Comparison of ENCODE assay signal across 9 cellular contexts in the genomic region with DNA sequence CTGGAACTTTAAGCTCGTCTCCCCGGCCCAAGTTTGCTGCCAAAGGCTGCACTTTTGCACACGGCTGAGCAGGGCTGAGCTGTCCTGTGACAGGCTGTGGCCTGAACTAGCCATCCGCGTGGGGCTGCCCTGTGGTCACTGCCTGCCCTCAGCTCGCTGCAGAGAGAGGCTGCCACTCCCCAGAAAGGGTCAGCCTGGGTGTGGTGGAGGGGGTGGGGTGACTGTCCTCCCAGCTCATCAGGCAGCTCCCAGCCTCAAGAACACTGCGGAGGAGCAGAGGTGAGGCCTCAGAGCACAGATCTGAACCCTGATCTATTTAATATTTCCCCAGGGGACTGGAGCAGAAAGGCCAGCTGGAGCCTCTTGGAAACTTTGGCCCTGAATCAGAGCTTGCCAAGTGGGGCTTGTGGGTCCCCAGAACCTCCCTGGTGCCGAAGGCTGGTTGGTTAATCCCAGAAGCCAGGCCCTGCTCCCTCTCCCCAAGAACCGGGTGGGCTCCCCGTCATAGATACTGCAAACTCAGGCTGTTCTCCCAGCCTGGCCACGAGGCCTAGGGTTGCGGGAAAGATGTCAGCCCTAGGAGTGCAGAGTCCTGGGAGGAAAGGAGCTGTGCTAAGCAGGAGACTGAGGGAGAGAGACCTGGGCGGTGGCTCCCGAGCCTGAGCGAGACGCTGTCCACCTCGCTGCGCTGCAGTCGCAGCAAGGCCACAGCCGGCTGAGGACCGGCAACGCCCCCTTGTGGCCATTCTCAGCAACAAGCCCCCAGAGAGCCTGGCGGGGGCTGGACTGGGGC.
DNase-seq lines count a peak whose midpoint lies in the region; ATAC-seq and TF ChIP-seq lines count a peak whose summit lies in the region.
"Had no signal": no experiment of that assay in that cellular context is flagged by ENCODE, and none has a peak within 500 bp of the region (broad histone marks: within the 10 kb centered on the region; RNA-seq: fewer than 3 reads in every experiment).

No MANE protein-coding gene starts in this region.

- CTCF ChIA-PET in CD4-positive, alpha-beta memory T cell (lab: Charles Lee; ENCODE audit: partially characterized antibody), result interaction anchor here (0.9 to 11.6 kb wide), 11 partner anchors 8 to 145 kb away, joined by 3 to 178 read pairs (median 3); no protein-coding TSS in a partner anchor
- CTCF ChIA-PET in HCT116 (lab: Charles Lee), result interaction anchor here (1.4 to 14.5 kb wide), 6 partner anchors 9 to 256 kb away, joined by 5 to 297 read pairs (median 9); no protein-coding TSS in a partner anchor

- H3K79me2 ChIP-seq in HCT116 (ENCODE audit: insufficient read depth, low read length), result no peaks in the 10 kb centered on the region

- peaks cover 1 to 2% of the 10 kb centered on the region in 2 donors for H3K27me3 Mint-ChIP-seq in CD4-positive, alpha-beta memory T cell
- peaks cover 14% of the 10 kb centered on the region for H3K27me3 Mint-ChIP-seq in central memory CD8-positive, alpha-beta T cell

- TF ChIP-seq RAD21 in HCT116 (IDR thresholded peaks at IDR 0.05; ENCODE audit: low read depth), result peak; percentile 99

- H3K4me1 Mint-ChIP-seq in CD4-positive, alpha-beta memory T cell, result no peaks in the 10 kb centered on the region
- no peaks in the 10 kb centered on the region for H3K4me1 Mint-ChIP-seq in central memory CD8-positive, alpha-beta T cell
- H3K4me1 Mint-ChIP-seq: IgD-negative memory B cell had no signal

- peak overlapping the region; percentile 38 for H3K4me2 ChIP-seq in HCT116 (ENCODE audit: low read length)

- H3K9me2 ChIP-seq in HCT116 (ENCODE audit: insufficient read depth), result no peaks in the 10 kb centered on the region

- H3K36me3 ChIP-seq in CD4-positive, alpha-beta memory T cell (ENCODE audit: insufficient read depth, low read length), result no peaks in the 10 kb centered on the region
- no peaks in the 10 kb centered on the region for H3K36me3 ChIP-seq in HCT116 (ENCODE audit: control insufficient read depth in 1 of 2, insufficient read depth in 2 of 2, low read length in 2 of 2)
- no peaks in the 10 kb centered on the region for H3K36me3 ChIP-seq in kidney epithelial cell (ENCODE audit: control insufficient read depth, insufficient read depth, low read length)

- H3K27me3 ChIP-seq in CD4-positive, alpha-beta memory T cell (ENCODE audit: insufficient read depth, low read length), result no peaks in the 10 kb centered on the region
- H3K27me3 ChIP-seq in HCT116 (ENCODE audit: insufficient read depth, low read length), result no peaks in the 10 kb centered on the region
- H3K27me3 ChIP-seq in kidney epithelial cell (ENCODE audit: control insufficient read depth, insufficient read depth, low read length), result no peaks in the 10 kb centered on the region

- TF ChIP-seq CTCF in HCT116 (IDR thresholded peaks at IDR 0.05 in 2 of 3, conservative IDR thresholded peaks at IDR 0.05 in 1 of 3; ENCODE audit: borderline replicate concordance in 1 of 3, insufficient read depth in 1 of 3, low read depth in 2 of 3, low read length in 2 of 3) (peak; percentile 93 to 97 (median 96)), kidney epithelial cell (IDR thresholded peaks at IDR 0.05; ENCODE audit: insufficient read depth, low read length, poor library complexity, severe bottlenecking) (peak; percentile 99)

- RAD21 ChIA-PET in HCT116 (lab: Charles Lee; ENCODE audit: low non-redundant PET in 1 of 2, low total read pairs in 2 of 2, uncharacterized antibody in 2 of 2, unreplicated experiment in 2 of 2), result interaction anchor here (0.9 to 2.7 kb wide), 4 partner anchors 143 to 222 kb away, joined by 3 to 10 read pairs (median 4); no protein-coding TSS in a partner anchor

- no peak overlapping the region for H3K4me3 Mint-ChIP-seq in CD4-positive, alpha-beta memory T cell
- no peak overlapping the region for H3K4me3 Mint-ChIP-seq in central memory CD8-positive, alpha-beta T cell
- H3K4me3 Mint-ChIP-seq: IgD-negative memory B cell had no signal

- POLR2A ChIA-PET in CD4-positive, alpha-beta memory T cell (lab: Charles Lee; ENCODE audit: partially characterized antibody), result no interaction called here
- POLR2A ChIA-PET in HCT116 (lab: Charles Lee), result no interaction called here

- no peak overlapping the region for H3K27ac ChIP-seq in CD4-positive, alpha-beta memory T cell (ENCODE audit: low read depth, low read length)
- H3K27ac ChIP-seq in HCT116 (ENCODE audit: low read depth, low read length), result no peak overlapping the region

- intact Hi-C loops in CD4-positive, alpha-beta memory T cell (cut with micrococcal nuclease), result no loop called here
- intact Hi-C loops in HCT116 (cut with micrococcal nuclease), result loop anchor here (1.0 kb wide), 3 partner anchors 145 to 222 kb away; no protein-coding TSS in a partner anchor

- no peaks in the 10 kb centered on the region for H3K9me3 ChIP-seq in CD4-positive, alpha-beta memory T cell (ENCODE audit: control insufficient read depth in 1 of 2, low read length in 2 of 2)
- no peaks in the 10 kb centered on the region for H3K9me3 ChIP-seq in HCT116 (ENCODE audit: control insufficient read depth in 1 of 2, insufficient read depth in 1 of 2, low read depth in 1 of 2, low read length in 2 of 2)

- no peaks in the 10 kb centered on the region for H3K36me3 Mint-ChIP-seq in CD4-positive, alpha-beta memory T cell
- no peaks in the 10 kb centered on the region for H3K36me3 Mint-ChIP-seq in central memory CD8-positive, alpha-beta T cell (ENCODE audit: insufficient read depth)

- no peak overlapping the region for H3K9ac ChIP-seq in HCT116 (ENCODE audit: low read length)

- H3K27ac Mint-ChIP-seq in CD4-positive, alpha-beta memory T cell, result no peak overlapping the region
- H3K27ac Mint-ChIP-seq in central memory CD8-positive, alpha-beta T cell (ENCODE audit: low read depth), result no peak overlapping the region

- no peaks in the 10 kb centered on the region for H4K20me1 ChIP-seq in HCT116 (ENCODE audit: insufficient read depth)

- peaks cover 4% of the 10 kb centered on the region for H3K4me1 ChIP-seq in CD4-positive, alpha-beta memory T cell (ENCODE audit: insufficient read depth, low read length)
- peaks cover 2 to 4% of the 10 kb centered on the region in 2 experiments; a peak in 1 of 4 replicates for H3K4me1 ChIP-seq in HCT116 (ENCODE audit: control insufficient read depth in 1 of 2, insufficient read depth in 2 of 2, low read length in 2 of 2)

- no peak overlapping the region for H2AFZ ChIP-seq in HCT116 (ENCODE audit: low read depth, low read length, poor library complexity, severe bottlenecking)

- ATAC-seq in HCT116 (peak; percentile 99), GM21737 (IDR thresholded peaks at IDR 0.05; ENCODE audit: unreplicated experiment) (no peak)
- peak; percentile 56 for ATAC-seq in central memory CD8-positive, alpha-beta T cell (replicated peaks; ENCODE audit: extremely low read depth, poor library complexity, severe bottlenecking)

- BruUV-seq in HCT116 (replicated peaks; lab: Mats Ljungman, UMichigan), result no TSS peak

- peak in 4 of 5 donors; percentile 35 to 42 (median 40) for DNase-seq in CD4-positive, alpha-beta memory T cell
- peak; percentile 51 for DNase-seq in HCT116 (ENCODE audit: low read depth, low spot score)
- DNase-seq in NCI-H2227 (lab: John Stamatoyannopoulos, UW; ENCODE audit: unreplicated experiment), result peak; percentile 91
- peak; percentile 8 to 16 (median 14) for DNase-seq in activated CD4-positive, CD25-positive, alpha-beta regulatory T cell (lab: John Stamatoyannopoulos, UW)
- peak; percentile 22 to 43 for DNase-seq in central memory CD8-positive, alpha-beta T cell (ENCODE audit: low spot score in 2 of 2)
- no peak for DNase-seq in kidney epithelial cell (ENCODE audit: low read depth)
- DNase-seq in stimulated activated CD4-positive, alpha-beta T cell treated with anti-CD3 and anti-CD28 coated beads, Interleukin-15, amount 100 ng/mL, for 24 hours, result peak; percentile 81

- TF ChIP-seq POLR2A in HCT116 (IDR thresholded peaks at IDR 0.05; ENCODE audit: borderline replicate concordance, extremely low read depth, insufficient read depth, insufficient read length), result no peak

- no peak overlapping the region for H3K4me3 ChIP-seq in CD4-positive, alpha-beta memory T cell (ENCODE audit: low read length in 2 of 2)
- no peak overlapping the region for H3K4me3 ChIP-seq in HCT116 (replicated peaks in 1 of 2; ENCODE audit: low read depth in 1 of 2, low read length in 2 of 2)
- no peak overlapping the region for H3K4me3 ChIP-seq in kidney epithelial cell (ENCODE audit: low read depth, low read length)

- peaks cover 0 to 17% (median 5%) of the 10 kb centered on the region in 8 donors for H3K9me3 Mint-ChIP-seq in CD4-positive, alpha-beta memory T cell
- H3K9me3 Mint-ChIP-seq in central memory CD8-positive, alpha-beta T cell, result peaks cover 10% of the 10 kb centered on the region
- H3K9me3 Mint-ChIP-seq: IgD-negative memory B cell had no signal

TF ChIP-seq in HCT116, 20 proteins besides CTCF, POLR2A, EP300 and RAD21 (continues in another document):
- no peak for TF ChIP-seq EGR1 (IDR thresholded peaks at IDR 0.05; ENCODE audit: low read depth)
- no peak for TF ChIP-seq ZFX (IDR thresholded peaks at IDR 0.05)
- no peak for TF ChIP-seq ATF3 (IDR thresholded peaks at IDR 0.05)
- TF ChIP-seq REST (IDR thresholded peaks at IDR 0.05; ENCODE audit: low read depth), result no peak
